In the genomic region with DNA sequence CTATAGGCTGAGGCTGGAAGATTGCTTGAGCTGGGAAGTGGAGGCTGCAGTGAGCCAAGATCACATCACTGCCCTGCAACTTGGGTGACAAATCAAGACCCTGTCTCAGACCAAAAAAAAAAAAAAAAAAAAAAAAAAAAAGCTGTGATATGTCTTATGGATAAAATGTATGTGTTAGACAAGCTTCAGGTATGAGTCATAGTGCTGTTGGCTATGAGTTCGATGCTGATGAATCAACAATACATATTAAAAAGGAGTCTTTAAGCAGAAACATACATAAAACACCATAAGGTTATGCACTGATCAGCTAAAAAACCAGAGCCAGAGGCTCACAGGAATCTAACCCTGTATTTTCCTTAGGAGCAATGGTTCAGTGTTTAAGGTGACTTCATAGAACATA, we compare ENCODE assay signal across 23 cellular contexts.
A peak's percentile ranks its signal among the peaks of the same experiment; 100 is the strongest.
DNase-seq lines count a peak whose midpoint lies in the region; ATAC-seq, FAIRE-seq and TF ChIP-seq lines count a peak whose summit lies in the region.
"Had no signal": no experiment of that assay in that cellular context is flagged by ENCODE, and none has a peak within 500 bp of the region (broad histone marks: within the 10 kb centered on the region; RNA-seq: fewer than 3 reads in every experiment).

No MANE protein-coding gene starts in this region.

- H3K9me3 ChIP-seq in AG04450 (ENCODE audit: control insufficient read depth, insufficient read depth, low read length) (no peaks in the 10 kb centered on the region), HEK293 (ENCODE audit: control insufficient read depth, insufficient read depth, low read depth, low read length) (no peaks in the 10 kb centered on the region), astrocyte (ENCODE audit: insufficient read depth, low read depth, low read length) (no peaks in the 10 kb centered on the region), pancreas (no peaks in the 10 kb centered on the region)
- H3K9me3 ChIP-seq: BLaER1, SJSA1 had no signal

- FAIRE-seq in astrocyte (lab: Jason Lieb, UNC) = no peak
- FAIRE-seq in pancreas (lab: Jason Lieb, UNC) = no peak
- FAIRE-seq: A204.1, G401.6, GM19239 had no signal

- WGBS in pancreas, 2 donors = 59 to 80% methylated on average over 1 of the region's 1 CpG

- POLR2A ChIA-PET in AG04450 (lab: Yijun Ruan, JAX) (interaction anchor here (0.6 to 1.0 kb wide), 6 partner anchors 17 to 585 kb away, joined by 3 to 12 read pairs (median 4); no protein-coding TSS in a partner anchor), HEK293 (lab: Yijun Ruan, JAX) (interaction anchor here (0.7 kb wide), 1 partner anchor 21 kb away, joined by 5 read pairs; no protein-coding TSS in a partner anchor)

- H3K4me3 ChIP-seq in AG04450 (ENCODE audit: low read depth, low read length) (no peak overlapping the region), HEK293 (ENCODE audit: low read depth, low read length) (no peak overlapping the region), astrocyte (ENCODE audit: insufficient read depth, low read depth, low read length) (no peak overlapping the region), pancreas (no peak overlapping the region)
- H3K4me3 ChIP-seq: BLaER1, GM23338, SJSA1 had no signal

- H2AFZ ChIP-seq in astrocyte (ENCODE audit: low read depth, low read length) = no peak overlapping the region
- H2AFZ ChIP-seq: GM23338 had no signal

- no peaks in the 10 kb centered on the region for H3K27me3 ChIP-seq in AG04450 (ENCODE audit: control insufficient read depth, insufficient read depth, low read length)
- H3K27me3 ChIP-seq in astrocyte (ENCODE audit: insufficient read depth, low read length) = no peaks in the 10 kb centered on the region
- no peaks in the 10 kb centered on the region for H3K27me3 ChIP-seq in pancreas
- H3K27me3 ChIP-seq: BLaER1, SJSA1 had no signal

- H3K9ac ChIP-seq in astrocyte (ENCODE audit: low read length) = no peak overlapping the region
- H3K9ac ChIP-seq: BLaER1, KMS-11 had no signal

- H3K36me3 ChIP-seq in HEK293 (ENCODE audit: control insufficient read depth in 2 of 2, insufficient read depth in 1 of 2, low read length in 2 of 2) (no peaks in the 10 kb centered on the region), astrocyte (ENCODE audit: insufficient read depth, low read length) (no peaks in the 10 kb centered on the region), pancreas (no peaks in the 10 kb centered on the region)
- H3K36me3 ChIP-seq: BLaER1, SJSA1 had no signal

- no peaks in the 10 kb centered on the region for H3K79me2 ChIP-seq in astrocyte (ENCODE audit: insufficient read depth, low read length)

- no peaks in the 10 kb centered on the region for H3K4me1 Mint-ChIP-seq in astrocyte (ENCODE audit: low read depth, unreplicated experiment)
- H3K4me1 Mint-ChIP-seq: CD4-positive, alpha-beta memory T cell; GM23338 had no signal

- no peak overlapping the region for H3K4me2 ChIP-seq in astrocyte (ENCODE audit: low read length)
- H3K4me2 ChIP-seq: BLaER1, GM23338, KMS-11 had no signal

- no peak overlapping the region for H3K27ac Mint-ChIP-seq in astrocyte (ENCODE audit: unreplicated experiment)
- H3K27ac Mint-ChIP-seq: CD4-positive, alpha-beta memory T cell; GM23338 had no signal

- H3K27ac ChIP-seq in AG04450 (ENCODE audit: low read depth, low read length) = no peak overlapping the region
- H3K27ac ChIP-seq in HEK293 (ENCODE audit: extremely low read depth, low read depth, low read length) = no peak overlapping the region
- H3K27ac ChIP-seq in astrocyte (ENCODE audit: low read depth, low read length) = no peak overlapping the region
- no peak overlapping the region for H3K27ac ChIP-seq in pancreas
- H3K27ac ChIP-seq: BLaER1, KMS-11, SJSA1 had no signal

- intact Hi-C loops in pancreas (cut with DNase I) = no loop called here

- TF ChIP-seq CTCF in AG04450 (IDR thresholded peaks at IDR 0.05; ENCODE audit: low read depth, low read length) (no peak), HEK293 (tag by site-specific recombination; IDR thresholded peaks at IDR 0.05) (no peak), astrocyte (IDR thresholded peaks at IDR 0.05; ENCODE audit: insufficient read depth, low read depth, low read length) (no peak), pancreas (IDR thresholded peaks at IDR 0.05) (no peak)

- H3K36me3 Mint-ChIP-seq in astrocyte (ENCODE audit: low read depth, unreplicated experiment) = no peaks in the 10 kb centered on the region
- H3K36me3 Mint-ChIP-seq: CD4-positive, alpha-beta memory T cell had no signal

- DNase-seq in AG04450 (ENCODE audit: low read depth, low spot score) (peak; percentile 24), astrocyte (ENCODE audit: low read depth) (peak; percentile 13), fibroblast of peridontal ligament (ENCODE audit: extremely low read depth) (peak; percentile 17), pancreas (no peak)
- no peak for DNase-seq in activated CD8-positive, alpha-beta memory T cell treated with anti-CD3 and anti-CD28 coated beads, Interleukin-2, amount 50 U/mL, for 48 hours
- DNase-seq: Calu3; CD4-positive, alpha-beta memory T cell; NCI-H1048; NCI-H1436; NCI-H1930; NCI-H226; NCI-H524 treated with DMSO at 0.1 percent for 48 hours had no signal

- CTCF ChIA-PET in AG04450 (lab: Charles Lee) = interaction anchor here (0.6 to 1.1 kb wide), 5 partner anchors 10 to 887 kb away, joined by 3 to 6 read pairs (median 4); no protein-coding TSS in a partner anchor
- CTCF ChIA-PET in HEK293 (lab: Yijun Ruan, JAX) = no interaction called here

- H3K4me1 ChIP-seq in HEK293 (ENCODE audit: control insufficient read depth, insufficient read depth, low read length) = 0 out of 2 replicates have a peak, but pooled peaks cover 3% of the 10 kb centered on the region
- peaks cover 5% of the 10 kb centered on the region for H3K4me1 ChIP-seq in astrocyte (ENCODE audit: insufficient read depth, low read length)
- peaks cover 0 to 3% (median 0%) of the 10 kb centered on the region in 3 donors for H3K4me1 ChIP-seq in pancreas
- H3K4me1 ChIP-seq: BLaER1 had no signal

- H4K20me1 ChIP-seq in astrocyte (ENCODE audit: insufficient read depth, low read length) = no peaks in the 10 kb centered on the region
- H4K20me1 ChIP-seq: BLaER1 had no signal

- ATAC-seq in pancreas = no peak
- no peak for ATAC-seq in GM19023 (IDR thresholded peaks at IDR 0.05; ENCODE audit: unreplicated experiment)
- ATAC-seq in HG02885 (IDR thresholded peaks at IDR 0.05; ENCODE audit: poor library complexity, unreplicated experiment) = no peak
- ATAC-seq: GM23338, HCT116 had no signal

- H3K4me3 Mint-ChIP-seq in astrocyte (ENCODE audit: unreplicated experiment) = no peak overlapping the region
- H3K4me3 Mint-ChIP-seq: CD4-positive, alpha-beta memory T cell; GM23338 had no signal

- no peaks in the 10 kb centered on the region for H3K9me3 Mint-ChIP-seq in astrocyte (ENCODE audit: unreplicated experiment)
- H3K9me3 Mint-ChIP-seq: CD4-positive, alpha-beta memory T cell; GM23338 had no signal

- no peaks in the 10 kb centered on the region for H3K27me3 Mint-ChIP-seq in astrocyte (ENCODE audit: low read depth, unreplicated experiment)
- H3K27me3 Mint-ChIP-seq: CD4-positive, alpha-beta memory T cell had no signal

TF ChIP-seq in HEK293, 187 proteins besides CTCF, POLR2A, EP300 and RAD21:
- TF ChIP-seq ZNF362 (tag by site-specific recombination; IDR thresholded peaks at IDR 0.05) (peak; percentile 77; the same call in 1 of the 2 replicates), ZBTB48 (tag by site-specific recombination; IDR thresholded peaks at IDR 0.05) (no peak)
TF ChIP-seq in HEK293: peak in this region for 1.

Comparison
In these comparisons a context has a peak if more than half of its experiments do, and no peak if none do; other contexts are left out.
1. DNase-seq: peak in AG04450 (single experiment), astrocyte (single experiment) and fibroblast of peridontal ligament (single experiment); none in pancreas (0 of 6) and activated CD8-positive, alpha-beta memory T cell treated with anti-CD3 and anti-CD28 coated beads, Interleukin-2, amount 50 U/mL, for 48 hours (single experiment).